Comparison of ENCODE assay signal across 1 cellular context in the genomic region with DNA sequence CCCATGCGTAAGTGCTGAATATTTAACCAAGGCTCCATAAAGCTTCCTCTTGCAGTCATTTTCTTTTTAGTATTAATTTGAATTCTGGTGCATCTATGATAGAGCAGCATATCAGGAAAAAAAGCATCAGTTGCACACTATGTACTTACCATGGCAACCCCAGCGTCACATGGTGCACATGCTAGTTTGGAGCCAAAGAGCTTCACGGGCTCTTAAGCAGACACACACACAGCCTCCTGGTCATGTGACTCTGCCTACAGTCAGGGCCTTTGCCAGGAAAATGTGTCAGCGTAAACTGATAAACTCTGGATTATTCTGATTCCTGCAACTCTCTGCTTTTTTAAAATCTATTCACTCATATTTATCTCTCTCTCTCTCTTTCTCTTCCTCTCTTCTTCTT.
TF ChIP-seq lines count a peak whose summit lies in the region.

No MANE protein-coding gene starts in this region.

TF ChIP-seq in K562, 482 proteins besides CTCF, POLR2A, EP300 and RAD21 (continued from another document):
- TF ChIP-seq ZNF318 (IDR thresholded peaks at IDR 0.05; ENCODE audit: borderline replicate concordance in 1 of 2, low read depth in 1 of 2) (no peak), ZBTB9 (CRISPR knock-in tag; IDR thresholded peaks at IDR 0.05) (no peak), TFE3 (CRISPR knock-in tag; IDR thresholded peaks at IDR 0.05) (peak; percentile 93), MYNN (IDR thresholded peaks at IDR 0.05) (peak; percentile 86), MYNN (CRISPR knock-in tag; IDR thresholded peaks at IDR 0.05) (no peak), SAFB2 (IDR thresholded peaks at IDR 0.05; ENCODE audit: borderline replicate concordance, low read depth, low read length, severe bottlenecking) (no peak), ELK3 (CRISPR knock-in tag; IDR thresholded peaks at IDR 0.05) (no peak), KDM5B (IDR thresholded peaks at IDR 0.05; ENCODE audit: insufficient replicate concordance, low read depth, low read length) (no peak), NR4A1 (CRISPR knock-in tag; IDR thresholded peaks at IDR 0.05) (no peak), NR4A1 (tag; IDR thresholded peaks at IDR 0.05) (no peak), RAD51 (IDR thresholded peaks at IDR 0.05; ENCODE audit: borderline replicate concordance, low read depth) (peak; percentile 45; the same call in 1 of the 2 replicates), CREBBP (IDR thresholded peaks at IDR 0.05; ENCODE audit: low read depth, low read length) (no peak), RFX1 (IDR thresholded peaks at IDR 0.05) (peak; percentile 39; the same call in 1 of the 2 replicates), ZNF282 (CRISPR knock-in tag; IDR thresholded peaks at IDR 0.05) (no peak)
- TF ChIP-seq, protein P1, sequence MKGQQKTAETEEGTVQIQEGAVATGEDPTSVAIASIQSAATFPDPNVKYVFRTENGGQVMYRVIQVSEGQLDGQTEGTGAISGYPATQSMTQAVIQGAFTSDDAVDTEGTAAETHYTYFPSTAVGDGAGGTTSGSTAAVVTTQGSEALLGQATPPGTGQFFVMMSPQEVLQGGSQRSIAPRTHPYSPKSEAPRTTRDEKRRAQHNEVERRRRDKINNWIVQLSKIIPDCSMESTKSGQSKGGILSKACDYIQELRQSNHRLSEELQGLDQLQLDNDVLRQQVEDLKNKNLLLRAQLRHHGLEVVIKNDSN (CRISPR knock-in tag; IDR thresholded peaks at IDR 0.05) = peak; percentile 42; the same call in 1 of the 2 replicates
- TF ChIP-seq, protein P2, sequence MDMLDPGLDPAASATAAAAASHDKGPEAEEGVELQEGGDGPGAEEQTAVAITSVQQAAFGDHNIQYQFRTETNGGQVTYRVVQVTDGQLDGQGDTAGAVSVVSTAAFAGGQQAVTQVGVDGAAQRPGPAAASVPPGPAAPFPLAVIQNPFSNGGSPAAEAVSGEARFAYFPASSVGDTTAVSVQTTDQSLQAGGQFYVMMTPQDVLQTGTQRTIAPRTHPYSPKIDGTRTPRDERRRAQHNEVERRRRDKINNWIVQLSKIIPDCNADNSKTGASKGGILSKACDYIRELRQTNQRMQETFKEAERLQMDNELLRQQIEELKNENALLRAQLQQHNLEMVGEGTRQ (CRISPR knock-in tag; IDR thresholded peaks at IDR 0.05) = peak; percentile 53
